1 cellular context compared by ENCODE assay signal in the genomic region with DNA sequence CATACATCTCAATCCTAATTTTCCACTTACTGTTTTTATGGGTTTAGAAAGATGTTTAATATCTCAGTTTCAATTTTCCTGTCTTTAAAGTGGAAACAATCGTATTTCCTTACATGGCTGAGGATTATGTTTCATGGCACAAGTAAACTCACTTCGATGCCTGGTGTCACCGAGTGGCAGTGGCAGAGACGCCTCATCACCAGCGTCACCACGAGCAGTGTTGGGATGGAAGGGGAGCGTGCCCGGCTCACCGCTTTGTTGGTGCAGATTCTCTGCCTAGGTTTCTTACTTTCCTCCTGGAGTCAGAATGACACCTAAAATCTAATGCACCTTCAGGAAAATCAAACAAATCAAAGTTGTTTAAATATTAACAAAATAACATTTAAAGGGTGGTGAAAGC.
TF ChIP-seq lines count a peak whose summit lies in the region.

No MANE protein-coding gene starts in this region.

TF ChIP-seq in H1, 55 proteins besides CTCF, POLR2A, EP300 and RAD21:
- no peak for TF ChIP-seq CHD7 (IDR thresholded peaks at IDR 0.05; ENCODE audit: insufficient replicate concordance, low read length)
- TF ChIP-seq SIRT6 (IDR thresholded peaks at IDR 0.05; ENCODE audit: low read length), result no peak
- TF ChIP-seq TAF7 (optimal IDR thresholded peaks at IDR 0.05; ENCODE audit: borderline replicate concordance, low read depth, low read length), result no peak
- TF ChIP-seq CBX8 (IDR thresholded peaks at IDR 0.05; ENCODE audit: borderline replicate concordance, low read depth, low read length), result no peak
- no peak for TF ChIP-seq SUZ12 (IDR thresholded peaks at IDR 0.05; ENCODE audit: low read length)
